In genomic region chr3:39668420-39668819, GRCh38 we compare ENCODE assay signal across 8 cellular contexts.
DNase-seq lines count a peak whose midpoint lies in the region; ATAC-seq and TF ChIP-seq lines count a peak whose summit lies in the region.

No MANE protein-coding gene starts in this region.

- BruUV-seq in A673 (replicated peaks; lab: Mats Ljungman, UMichigan), result no TSS peak

- no peak for ATAC-seq in HG03469 (IDR thresholded peaks at IDR 0.05; ENCODE audit: unreplicated experiment)

- H3K4me3 ChIP-seq in A673 (ENCODE audit: low read depth, low read length, poor library complexity, severe bottlenecking) (no peak overlapping the region), GM12865 (ENCODE audit: low read depth, low read length) (no peak overlapping the region), SJCRH30 (no peak overlapping the region), fibroblast of lung (replicated peaks in 1 of 4; ENCODE audit: control extremely low read depth in 1 of 4, insufficient read depth in 1 of 4, low read depth in 3 of 4, low read length in 4 of 4) (no peak overlapping the region)

- H3K27me3 ChIP-seq in A673 (replicated peaks; ENCODE audit: insufficient read depth, low read depth, low read length, poor library complexity), result no peaks in the 10 kb centered on the region
- H3K27me3 ChIP-seq in SJCRH30, result no peaks in the 10 kb centered on the region
- no peaks in the 10 kb centered on the region for H3K27me3 ChIP-seq in fibroblast of lung (ENCODE audit: control insufficient read depth, insufficient read depth, low read length)

- no peak overlapping the region for H3K9ac ChIP-seq in fibroblast of lung (ENCODE audit: insufficient read depth, low read length)

- no peaks in the 10 kb centered on the region for H4K20me1 ChIP-seq in fibroblast of lung (ENCODE audit: control insufficient read depth, extremely low read depth, insufficient read depth, low read length)

- intact Hi-C loops in A673 (cut with micrococcal nuclease; ENCODE audit: unreplicated experiment), result no loop called here

- H3K27ac ChIP-seq in A673 (ENCODE audit: low read depth, low read length, poor library complexity, severe bottlenecking) (no peak overlapping the region), SJCRH30 (no peak overlapping the region), fibroblast of lung (ENCODE audit: insufficient read depth, low read length) (no peak overlapping the region)

- H3K79me2 ChIP-seq in fibroblast of lung (ENCODE audit: control insufficient read depth, insufficient read depth, low read length), result no peaks in the 10 kb centered on the region

- CTCF ChIA-PET in A673 (lab: Charles Lee), result no interaction called here

- no peaks in the 10 kb centered on the region for H3K4me1 ChIP-seq in A673 (ENCODE audit: insufficient read depth, low read length, poor library complexity, severe bottlenecking)
- H3K4me1 ChIP-seq in SJCRH30, result no peaks in the 10 kb centered on the region
- H3K4me1 ChIP-seq in fibroblast of lung (ENCODE audit: control insufficient read depth, extremely low read depth, insufficient read depth, low read length), result no peaks in the 10 kb centered on the region

- H3K9me3 ChIP-seq in A673 (ENCODE audit: low read depth, low read length, poor library complexity, severe bottlenecking) (no peaks in the 10 kb centered on the region), SJCRH30 (replicated peaks) (no peaks in the 10 kb centered on the region), fibroblast of lung (ENCODE audit: control insufficient read depth, insufficient read depth, low read depth, low read length) (no peaks in the 10 kb centered on the region)

- H3K36me3 ChIP-seq in A673 (ENCODE audit: insufficient read depth, low read length, poor library complexity, severe bottlenecking), result no peaks in the 10 kb centered on the region
- no peaks in the 10 kb centered on the region for H3K36me3 ChIP-seq in SJCRH30
- no peaks in the 10 kb centered on the region for H3K36me3 ChIP-seq in fibroblast of lung (ENCODE audit: control insufficient read depth, insufficient read depth, low read length)

- peak; percentile 57 for TF ChIP-seq CTCF in A673 (conservative IDR thresholded peaks at IDR 0.05; ENCODE audit: low read depth, low read length)
- peak; percentile 68 for TF ChIP-seq CTCF in GM12865 (IDR thresholded peaks at IDR 0.05; ENCODE audit: insufficient read depth, low read depth, low read length, missing control alignments)
- TF ChIP-seq CTCF in fibroblast of lung (conservative IDR thresholded peaks at IDR 0.05 in 1 of 2, IDR thresholded peaks at IDR 0.05 in 1 of 2; ENCODE audit: low read depth in 1 of 2, low read length in 2 of 2), result peak; percentile 47 to 58

- H2AFZ ChIP-seq in fibroblast of lung (ENCODE audit: low read length), result no peak overlapping the region

- POLR2A ChIA-PET in A673 (lab: Charles Lee; ENCODE audit: low non-redundant PET), result no interaction called here

- no peak overlapping the region for H3K4me2 ChIP-seq in fibroblast of lung (ENCODE audit: extremely low read depth, insufficient read depth, low read length)

- peak; percentile 56 for DNase-seq in A673 (ENCODE audit: low spot score)
- peak; percentile 62 for DNase-seq in GM12865 (ENCODE audit: low read depth)
- DNase-seq in HT1080 (ENCODE audit: low read depth), result peak; percentile 48
- peak; percentile 2 to 43 for DNase-seq in SJCRH30
- peak; percentile 27 to 38 for DNase-seq in fibroblast of lung (ENCODE audit: low read depth in 2 of 2)
- DNase-seq in pulmonary artery endothelial cell (ENCODE audit: low read depth, low spot score), result peak; percentile 36
- DNase-seq in OCI-M2 (lab: John Stamatoyannopoulos, UW; ENCODE audit: unreplicated experiment), result no peak
